ENCODE assay signal across 8 cellular contexts in genomic region chr4:10457255-10457801, GRCh38. TPM values are rescaled to one million over a fixed set of nuclear protein-coding genes. Genes with fewer than 3 reads are reported as not detected.
DNase-seq lines count a peak whose midpoint lies in the region; ATAC-seq and TF ChIP-seq lines count a peak whose summit lies in the region.

A gene with protein sequence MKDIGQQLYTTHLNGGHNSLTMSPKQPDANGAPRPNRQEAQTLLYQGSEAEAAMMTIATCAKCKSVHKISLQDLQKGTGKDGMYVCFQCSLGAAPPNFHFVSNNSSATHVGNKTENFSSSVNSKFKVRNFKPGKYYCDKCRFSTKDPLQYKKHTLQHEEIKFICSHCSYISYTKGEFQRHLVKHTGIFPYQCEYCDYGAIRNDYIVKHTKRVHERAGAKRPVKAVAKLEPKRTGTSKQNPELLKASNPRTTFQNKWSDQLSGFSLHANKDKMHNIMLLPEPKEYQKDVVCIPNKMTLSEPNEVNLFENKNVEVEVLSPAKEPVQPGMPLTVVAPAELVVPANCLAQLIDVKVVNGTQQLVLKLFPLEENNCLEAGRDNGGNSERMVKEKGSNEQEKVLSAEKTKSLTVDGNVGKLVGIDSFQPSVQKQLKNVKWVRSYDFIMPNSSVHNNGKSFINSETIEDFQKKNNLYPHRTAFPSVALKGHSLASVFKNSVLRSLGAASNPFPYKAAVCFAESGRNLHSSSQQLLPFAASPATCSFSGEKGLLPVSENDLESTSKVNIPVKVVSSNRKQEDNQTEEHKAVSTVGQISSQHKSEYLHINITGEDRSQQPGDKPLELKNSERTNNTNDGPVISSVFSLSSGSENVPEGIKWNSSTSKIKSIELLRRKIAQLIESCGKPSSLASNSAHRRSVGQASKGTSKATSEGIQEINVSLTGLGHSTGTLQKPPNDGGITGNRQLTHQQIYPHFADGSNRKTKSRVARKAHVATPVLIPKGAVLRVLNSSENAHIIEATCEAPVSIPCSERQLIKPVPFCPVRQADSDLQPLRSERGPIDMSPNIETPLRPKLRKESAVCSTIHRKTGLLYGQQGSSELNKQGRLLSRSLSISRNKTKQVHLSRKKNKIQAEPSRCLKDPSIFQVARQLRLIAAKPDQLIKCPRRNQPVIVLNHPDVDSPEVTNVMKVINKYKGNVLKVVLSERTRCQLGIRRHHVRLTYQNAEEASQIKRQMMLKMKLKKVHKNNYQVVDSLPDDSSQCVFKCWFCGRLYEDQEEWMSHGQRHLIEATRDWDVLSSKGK (minus strand): TSS chr4:10457426. CDS start chr4:10446328, 11,098 bp downstream.

- intact Hi-C loops in left lung (cut with DNase I) = loop anchor here in 1 of 2 donors (10.0 kb wide), 1 partner anchor 77 kb away; no protein-coding TSS in a partner anchor

- H3K4me1 ChIP-seq in H9 (ENCODE audit: insufficient read depth, low read length) = peaks cover 6% of the 10 kb centered on the region; the same call in 1 of the 2 replicates
- peaks cover 3 to 24% of the 10 kb centered on the region in 2 donors for H3K4me1 ChIP-seq in left lung

- no peaks in the 10 kb centered on the region for H3K79me1 ChIP-seq in H9 (ENCODE audit: insufficient read depth, low read depth, low read length, poor library complexity, severe bottlenecking)

- H3K14ac ChIP-seq in H9 (ENCODE audit: insufficient read depth, low read length) = peak within 1 kb of the TSS; percentile 95

- peak within 1 kb of the TSS; percentile 48 for H3K9ac ChIP-seq in H9 (ENCODE audit: extremely low read depth, insufficient read length, low read length)

- peaks cover 0 to 24% of the 10 kb centered on the region in 2 donors for H3K36me3 ChIP-seq in left lung

- no peak within 1 kb of the TSS for H2BK12ac ChIP-seq in H9 (ENCODE audit: insufficient read length, low read depth, low read length)

- TF ChIP-seq CTCF in GM12865 (IDR thresholded peaks at IDR 0.05; ENCODE audit: insufficient read depth, low read depth, low read length, missing control alignments) (no peak), H9 (conservative IDR thresholded peaks at IDR 0.05) (no peak), left lung (IDR thresholded peaks at IDR 0.05) (no peak)

- H2AFZ ChIP-seq in H9 (ENCODE audit: low read length) = no peak within 1 kb of the TSS

- H2BK15ac ChIP-seq in H9 (ENCODE audit: low read depth, low read length) = no peak within 1 kb of the TSS

- H3K9me3 ChIP-seq in H9 (ENCODE audit: control insufficient read depth, low read depth, low read length) (no peaks in the 10 kb centered on the region), left lung (no peaks in the 10 kb centered on the region)

- H3K4ac ChIP-seq in H9 (ENCODE audit: low read depth, low read length) = no peak within 1 kb of the TSS

- no peaks in the 10 kb centered on the region for H3K79me2 ChIP-seq in H9 (ENCODE audit: insufficient read depth, low read length)

- H3K27me3 Mint-ChIP-seq in H9 (ENCODE audit: low read depth) = peaks cover 66% of the 10 kb centered on the region

- no peaks in the 10 kb centered on the region for H4K20me1 ChIP-seq in H9 (ENCODE audit: control insufficient read depth, insufficient read depth, insufficient read length)

- peak within 1 kb of the TSS; percentile 87 for H3K18ac ChIP-seq in H9 (ENCODE audit: insufficient read length, low read depth, low read length)

- H3K9me3 Mint-ChIP-seq in H9 = peaks cover 3 to 6% of the 10 kb centered on the region in 2 experiments; a peak in 4 of 5 replicates

- H4K8ac ChIP-seq in H9 (replicated peaks; ENCODE audit: insufficient read length, low read depth, low read length) = no peak within 1 kb of the TSS

- H3K4me2 ChIP-seq in H9 (ENCODE audit: insufficient read depth, insufficient read length, low read length) = peak within 1 kb of the TSS; percentile 48

- H3K4me1 Mint-ChIP-seq in H9 = peaks cover 37 to 38% of the 10 kb centered on the region in 2 experiments

- WGBS in H9 (ENCODE audit: extremely low coverage, insufficient read length, low lambda C conversion rate) = no CpG with 5 or more reads among the region's 60 CpGs

- H3T11ph ChIP-seq in H9 (ENCODE audit: low read length) = no peak within 1 kb of the TSS

- peak within 1 kb of the TSS; percentile 76 to 88 for H3K4me3 Mint-ChIP-seq in H9

- no peak within 1 kb of the TSS for H2BK120ac ChIP-seq in H9 (ENCODE audit: low read depth, low read length, poor library complexity, severe bottlenecking)

- peak; percentile 90 for ATAC-seq in left lung

- H3K27ac ChIP-seq in H9 (ENCODE audit: insufficient read length, low read depth, low read length) (no peak within 1 kb of the TSS), left lung (peak within 1 kb of the TSS; percentile 26 to 57)

- H2BK5ac ChIP-seq in H9 (ENCODE audit: insufficient read length, low read length) = no peak within 1 kb of the TSS

- H3K23me2 ChIP-seq in H9 (ENCODE audit: insufficient read length, low read depth, low read length, poor library complexity, severe bottlenecking) = peaks cover 15% of the 10 kb centered on the region

- H2BK20ac ChIP-seq in H9 (ENCODE audit: low read depth, low read length, poor library complexity, severe bottlenecking) = no peak within 1 kb of the TSS

- H3K36me3 Mint-ChIP-seq in H9 (ENCODE audit: insufficient read depth in 1 of 3, low read depth in 3 of 3) = peaks cover 21 to 23% (median 22%) of the 10 kb centered on the region in 3 experiments

- DNase-seq in GM12865 (ENCODE audit: low read depth) (peak; percentile 84), H9 (peak; percentile 74), MV-4-11 (lab: John Stamatoyannopoulos, UW) (peak; percentile 18), dedifferentiated amniotic fluid mesenchymal stem cell (ENCODE audit: extremely low spot score) (peak; percentile 40), left lung (peak; percentile 67 to 94), SIG-M5 (lab: John Stamatoyannopoulos, UW) (no peak)
- DNase-seq in activated CD4-positive, alpha-beta T cell treated with anti-CD3 and anti-CD28 coated beads for 48 hours = peak; percentile 82
- DNase-seq in stimulated activated CD4-positive, alpha-beta T cell treated with anti-CD3 and anti-CD28 coated beads, Interleukin-2, amount 100 ng/mL, for 48 hours = peak; percentile 74 to 75

- no peak within 1 kb of the TSS; a peak in 1 of 7 replicates for H3K27ac Mint-ChIP-seq in H9

- no peak within 1 kb of the TSS for H3K56ac ChIP-seq in H9 (ENCODE audit: insufficient read length, low read depth, low read length)

- no peak within 1 kb of the TSS for H4K91ac ChIP-seq in H9 (ENCODE audit: insufficient read length, low read depth, low read length)

- no peak within 1 kb of the TSS for H2AK5ac ChIP-seq in H9 (ENCODE audit: insufficient read length, low read length)

- H3K23ac ChIP-seq in H9 (ENCODE audit: insufficient read length, low read depth, low read length) = no peak within 1 kb of the TSS

- H4K5ac ChIP-seq in H9 (ENCODE audit: insufficient read length, low read depth, low read length) = no peak within 1 kb of the TSS

- peak within 1 kb of the TSS; percentile 71 for H3K4me3 ChIP-seq in GM12865 (ENCODE audit: low read depth, low read length)
- H3K4me3 ChIP-seq in left lung = peak within 1 kb of the TSS; percentile 47 to 56

- H3K27me3 ChIP-seq in H9 (ENCODE audit: insufficient read depth, low read length) (peaks cover 47% of the 10 kb centered on the region), left lung (peaks cover 10 to 50% of the 10 kb centered on the region in 2 donors)

RNA-seq across cellular contexts. Expression of the gene that starts here (rescaled TPM):
- total RNA-seq in H9 (2021) (9.6 and 11.5 TPM in 2 replicates), left lung (10 to 100 TPM; 17.3 to 19.2 TPM)
